In the genomic region with DNA sequence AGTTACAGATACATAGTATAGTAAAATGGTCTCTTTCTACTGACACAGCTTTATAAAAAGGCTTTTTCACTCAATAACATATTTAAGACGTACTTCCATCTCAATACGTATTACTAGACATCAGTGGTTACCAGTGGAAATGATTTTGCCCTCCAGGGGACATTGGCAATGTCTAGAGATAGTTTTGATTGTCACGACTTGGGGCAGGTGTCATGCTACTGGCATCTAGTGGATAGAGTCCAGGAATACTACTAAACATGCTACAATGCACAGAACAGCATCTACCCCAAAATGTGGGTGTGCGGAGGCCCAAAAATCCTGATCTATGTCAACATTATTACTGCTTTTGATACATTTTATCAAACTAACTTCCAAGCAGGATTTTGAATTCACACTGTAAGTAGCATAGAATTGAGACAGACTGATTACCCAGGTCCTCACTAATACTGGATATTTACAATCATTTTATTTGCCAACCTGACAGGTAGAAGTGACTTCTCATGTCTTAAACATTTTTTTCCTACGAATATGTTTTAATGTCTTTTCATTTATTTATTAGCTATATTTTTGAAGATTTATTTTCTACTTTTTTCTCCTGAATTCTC, we compare ENCODE assay signal across 9 cellular contexts. TPM values are rescaled to one million over a fixed set of nuclear protein-coding genes. Genes with fewer than 3 reads are reported as not detected.
DNase-seq lines count a peak whose midpoint lies in the region; ATAC-seq, FAIRE-seq and TF ChIP-seq lines count a peak whose summit lies in the region.
"Had no signal": no experiment of that assay in that cellular context is flagged by ENCODE, and none has a peak within 500 bp of the region (broad histone marks: within the 10 kb centered on the region; RNA-seq: fewer than 3 reads in every experiment).

No MANE protein-coding gene starts in this region.

- TF ChIP-seq CTCF in AG10803 (conservative IDR thresholded peaks at IDR 0.05; ENCODE audit: low read length) (peak; percentile 36), HCT116 (IDR thresholded peaks at IDR 0.05 in 2 of 3, conservative IDR thresholded peaks at IDR 0.05 in 1 of 3; ENCODE audit: borderline replicate concordance in 1 of 3, insufficient read depth in 1 of 3, low read depth in 2 of 3, low read length in 2 of 3) (peak; percentile 48 to 80 (median 67); a peak in 4 of 6 replicates), foreskin fibroblast (IDR thresholded peaks at IDR 0.05; ENCODE audit: low read depth, low read length) (peak; percentile 35), GM13976 (IDR thresholded peaks at IDR 0.05; ENCODE audit: borderline replicate concordance, control extremely low read depth, extremely low read depth, insufficient read depth, missing control alignments) (no peak)

- BruUV-seq in HCT116 (replicated peaks; lab: Mats Ljungman, UMichigan), result no TSS peak

- no peaks in the 10 kb centered on the region for H3K9me3 ChIP-seq in HCT116 (ENCODE audit: control insufficient read depth in 1 of 2, insufficient read depth in 1 of 2, low read depth in 1 of 2, low read length in 2 of 2)

- H3K4me1 ChIP-seq in HCT116 (ENCODE audit: control insufficient read depth in 1 of 2, insufficient read depth in 2 of 2, low read length in 2 of 2), result no peaks in the 10 kb centered on the region

- no peaks in the 10 kb centered on the region for H3K79me2 ChIP-seq in HCT116 (ENCODE audit: insufficient read depth, low read length)

- peak; percentile 70 for FAIRE-seq in RCC 7860 (lab: Jason Lieb, UNC)

- CTCF ChIA-PET in HCT116 (lab: Charles Lee), result interaction anchor here (0.9 to 2.3 kb wide), 5 partner anchors 211 to 218 kb away, joined by 3 to 10 read pairs (median 5); no protein-coding TSS in a partner anchor

- no peaks in the 10 kb centered on the region for H4K20me1 ChIP-seq in HCT116 (ENCODE audit: insufficient read depth)

- no peaks in the 10 kb centered on the region for H3K9me2 ChIP-seq in HCT116 (ENCODE audit: insufficient read depth)

- no peaks in the 10 kb centered on the region for H3K36me3 ChIP-seq in HCT116 (ENCODE audit: control insufficient read depth in 1 of 2, insufficient read depth in 2 of 2, low read length in 2 of 2)

- no peak overlapping the region for H3K4me3 ChIP-seq in AG10803 (ENCODE audit: low read length)
- no peak overlapping the region for H3K4me3 ChIP-seq in HCT116 (replicated peaks in 1 of 2; ENCODE audit: low read depth in 1 of 2, low read length in 2 of 2)
- no peak overlapping the region for H3K4me3 ChIP-seq in foreskin fibroblast (ENCODE audit: low read depth in 1 of 2, low read length in 2 of 2)

- RAD21 ChIA-PET in HCT116 (lab: Charles Lee; ENCODE audit: low non-redundant PET in 1 of 2, low total read pairs in 2 of 2, uncharacterized antibody in 2 of 2, unreplicated experiment in 2 of 2), result no interaction called here

- H3K27ac ChIP-seq in HCT116 (ENCODE audit: low read depth, low read length), result no peak overlapping the region

- ATAC-seq in HCT116 (peak; percentile 93), GM21360 (IDR thresholded peaks at IDR 0.05; ENCODE audit: unreplicated experiment) (no peak), GM19452 (IDR thresholded peaks at IDR 0.05; ENCODE audit: unreplicated experiment) (no peak), GM19023 (IDR thresholded peaks at IDR 0.05; ENCODE audit: unreplicated experiment) (no peak)
- ATAC-seq: activated T-helper 17 cell treated with anti-CD3 and anti-CD28 coated beads, Interleukin-2, amount 50 U/mL, for 72 hours had no signal

- peak; percentile 84 for TF ChIP-seq RAD21 in HCT116 (IDR thresholded peaks at IDR 0.05; ENCODE audit: low read depth)

- in situ Hi-C loops in GM13976 (cut with MboI; ENCODE audit: low sequenced_read_pairs, unreplicated experiment), result no loop called here

- DNase-seq in AG10803 (ENCODE audit: low read depth) (peak; percentile 21), HCT116 (ENCODE audit: low read depth, low spot score) (peak; percentile 60), RCC 7860 (ENCODE audit: low spot score) (peak; percentile 59), foreskin fibroblast (peak in 1 of 2 donors; percentile 69), GM13976 (ENCODE audit: low spot score) (no peak)

- H3K27me3 ChIP-seq in HCT116 (ENCODE audit: insufficient read depth, low read length), result no peaks in the 10 kb centered on the region

- peak overlapping the region; percentile 98 for H2AFZ ChIP-seq in HCT116 (ENCODE audit: low read depth, low read length, poor library complexity, severe bottlenecking)

- no peak overlapping the region for H3K9ac ChIP-seq in HCT116 (ENCODE audit: low read length)

- intact Hi-C loops in HCT116 (cut with micrococcal nuclease), result loop anchor here (1.0 to 2.0 kb wide), 3 partner anchors 215 to 301 kb away; no protein-coding TSS in a partner anchor

- no peak for TF ChIP-seq POLR2A in HCT116 (IDR thresholded peaks at IDR 0.05; ENCODE audit: borderline replicate concordance, extremely low read depth, insufficient read depth, insufficient read length)

- POLR2A ChIA-PET in HCT116 (lab: Charles Lee), result no interaction called here

- H3K4me2 ChIP-seq in HCT116 (ENCODE audit: low read length), result peak overlapping the region; percentile 20

TF ChIP-seq in HCT116, 20 proteins besides CTCF, POLR2A, EP300 and RAD21:
- no peak for TF ChIP-seq EZH2phosphoT487 (IDR thresholded peaks at IDR 0.05; ENCODE audit: borderline replicate concordance)
- no peak for TF ChIP-seq CEBPB (IDR thresholded peaks at IDR 0.05; ENCODE audit: low read depth)
- TF ChIP-seq TCF7L2 (IDR thresholded peaks at IDR 0.05; ENCODE audit: borderline replicate concordance, extremely low read depth, insufficient read depth, insufficient read length), result no peak
- TF ChIP-seq ELF1 (IDR thresholded peaks at IDR 0.05; ENCODE audit: borderline replicate concordance, low read depth), result no peak

RNA-seq across cellular contexts. Expression of gene HGF, which starts 53.8 kb away (rescaled TPM):
- 0.15 TPM for total RNA-seq in HCT116 (2021; ENCODE audit: unreplicated experiment)
- not detected in 2 replicates for polyA plus RNA-seq in HCT116 (2012)
- total RNA-seq: activated T-helper 17 cell treated with anti-CD3 and anti-CD28 coated beads, Interleukin-2, amount 50 U/mL, for 72 hours had no signal
